Comparison of ENCODE assay signal across 8 cellular contexts in the genomic region with DNA sequence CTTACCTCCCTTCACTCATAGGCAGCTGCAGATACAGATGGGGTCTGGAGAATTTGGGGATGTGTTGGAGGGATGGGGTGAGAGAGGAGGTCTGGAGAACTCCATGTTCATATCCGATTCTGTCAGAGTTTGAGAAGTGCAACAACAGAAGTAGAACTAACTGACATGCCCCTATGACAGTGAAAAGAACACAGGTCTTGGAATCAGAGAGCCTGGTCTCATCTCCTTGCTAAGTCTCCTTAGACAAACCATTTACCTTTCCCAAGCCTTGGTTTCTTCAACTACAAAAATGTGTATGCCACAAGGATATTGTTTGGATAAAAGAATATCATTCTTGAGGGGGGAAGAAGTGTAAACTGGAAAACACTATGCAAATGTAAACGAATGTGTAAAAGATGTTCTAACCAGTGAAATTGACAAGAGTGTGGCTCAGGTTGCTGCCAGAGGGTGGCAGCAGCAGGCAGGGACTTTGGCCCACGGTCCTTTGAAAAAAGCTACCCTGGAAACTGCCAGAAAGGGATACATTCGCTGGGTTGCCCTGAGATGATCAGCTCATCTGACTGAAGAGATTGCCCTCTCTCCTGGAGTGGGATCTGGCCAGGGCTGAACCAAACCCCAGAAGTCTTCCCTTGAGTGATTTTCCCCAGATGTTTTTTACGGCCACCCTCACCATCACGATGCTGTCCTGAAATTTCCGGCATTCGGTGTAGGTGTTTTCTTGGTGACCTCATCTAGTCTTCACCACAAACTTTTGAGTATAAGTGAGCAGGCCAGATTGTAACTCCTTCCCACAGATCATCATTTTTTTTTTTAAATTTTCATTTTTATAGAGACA. TPM values are rescaled to one million over a fixed set of nuclear protein-coding genes. Genes with fewer than 3 reads are reported as not detected.
DNase-seq lines count a peak whose midpoint lies in the region; ATAC-seq and TF ChIP-seq lines count a peak whose summit lies in the region.

No MANE protein-coding gene starts in this region.

- H3K4me3 ChIP-seq in DOHH2 (ENCODE audit: low read length) (no peak overlapping the region), GM23338 (no peak overlapping the region), hepatocyte (no peak overlapping the region), smooth muscle cell (no peak overlapping the region)

- H3K36me3 ChIP-seq in DOHH2 (ENCODE audit: control insufficient read depth, low read length) (no peaks in the 10 kb centered on the region), GM23338 (ENCODE audit: insufficient read depth) (no peaks in the 10 kb centered on the region), hepatocyte (replicated peaks; ENCODE audit: insufficient read depth, low read depth) (no peaks in the 10 kb centered on the region), smooth muscle cell (ENCODE audit: low read depth) (no peaks in the 10 kb centered on the region)

- peaks cover 10% of the 10 kb centered on the region for H3K27me3 Mint-ChIP-seq in GM23338 (ENCODE audit: insufficient read depth, low read depth, poor library complexity)

- no peak overlapping the region for H3K27ac ChIP-seq in DOHH2 (ENCODE audit: low read depth, low read length)
- H3K27ac ChIP-seq in GM23338 (ENCODE audit: low read depth), result no peak overlapping the region
- H3K27ac ChIP-seq in hepatocyte, result no peak overlapping the region
- no peak overlapping the region for H3K27ac ChIP-seq in smooth muscle cell (ENCODE audit: low read depth)

- ATAC-seq in GM23338 (peak; percentile 90), GM19324 (IDR thresholded peaks at IDR 0.05; ENCODE audit: low FRiP score, unreplicated experiment) (no peak)

- H3K4me1 ChIP-seq in DOHH2 (ENCODE audit: control insufficient read depth, low read length) (peaks cover 14% of the 10 kb centered on the region), GM23338 (ENCODE audit: insufficient read depth) (no peaks in the 10 kb centered on the region), hepatocyte (ENCODE audit: insufficient read depth) (no peaks in the 10 kb centered on the region), smooth muscle cell (ENCODE audit: low read depth) (no peaks in the 10 kb centered on the region)

- H2AFZ ChIP-seq in GM23338, result no peak overlapping the region
- H2AFZ ChIP-seq in hepatocyte, result no peak overlapping the region
- H2AFZ ChIP-seq in smooth muscle cell (ENCODE audit: low read depth), result no peak overlapping the region

- H3K4me1 Mint-ChIP-seq in GM23338, result no peaks in the 10 kb centered on the region; the same call in 2 of the 3 replicates

- peak; percentile 86 for TF ChIP-seq CTCF in DOHH2 (IDR thresholded peaks at IDR 0.05; ENCODE audit: low read depth, low read length, poor library complexity, severe bottlenecking)
- peak; percentile 87 to 95 for TF ChIP-seq CTCF in GM23338 (conservative IDR thresholded peaks at IDR 0.05; ENCODE audit: low read depth in 2 of 2)
- TF ChIP-seq CTCF in hepatocyte (IDR thresholded peaks at IDR 0.05; ENCODE audit: poor library complexity), result peak; percentile 86
- TF ChIP-seq CTCF in smooth muscle cell (IDR thresholded peaks at IDR 0.05; ENCODE audit: borderline replicate concordance, insufficient read depth, poor library complexity, severe bottlenecking), result peak; percentile 82

- DNase-seq in GM23338 (ENCODE audit: low spot score) (peak; percentile 78), NAMALWA (ENCODE audit: low spot score) (peak; percentile 60), T-helper 2 cell (peak; percentile 24 to 88 (median 62)), amygdala (lab: John Stamatoyannopoulos, UW) (peak in 32 of 56 donors; percentile 3 to 62 (median 22)), hepatocyte (ENCODE audit: low spot score) (peak; percentile 82), smooth muscle cell (lab: John Stamatoyannopoulos, UW; ENCODE audit: unreplicated experiment) (peak; percentile 10)

- H3K9me3 Mint-ChIP-seq in GM23338, result peaks cover 17% of the 10 kb centered on the region

- no peak overlapping the region for H3K4me3 Mint-ChIP-seq in GM23338

- 51% methylated on average over 8 of the region's 8 CpGs for WGBS in hepatocyte (ENCODE audit: low lambda C conversion rate, missing lambda C conversion rate)
- 42% methylated on average over 8 of the region's 8 CpGs for WGBS in smooth muscle cell (ENCODE audit: low lambda C conversion rate)

- H3K4me2 ChIP-seq in DOHH2 (ENCODE audit: low read length) (no peak overlapping the region), GM23338 (no peak overlapping the region), hepatocyte (no peak overlapping the region), smooth muscle cell (no peak overlapping the region)

- H3K9me3 ChIP-seq in DOHH2 (ENCODE audit: control insufficient read depth, insufficient read depth, low read length) (peaks cover 6% of the 10 kb centered on the region; the same call in 1 of the 2 replicates), hepatocyte (ENCODE audit: low read depth) (no peaks in the 10 kb centered on the region), smooth muscle cell (replicated peaks; ENCODE audit: low read depth) (no peaks in the 10 kb centered on the region)

- H3K36me3 Mint-ChIP-seq in GM23338 (ENCODE audit: low read depth), result peaks cover 4% of the 10 kb centered on the region; the same call in 2 of the 3 replicates

- H3F3A ChIP-seq in DOHH2 (ENCODE audit: control insufficient read depth, insufficient read depth) (no peaks in the 10 kb centered on the region), GM23338 (replicated peaks; ENCODE audit: low read depth) (no peaks in the 10 kb centered on the region), smooth muscle cell (ENCODE audit: low read depth) (no peaks in the 10 kb centered on the region)

- no peak overlapping the region for H3K9ac ChIP-seq in smooth muscle cell (ENCODE audit: low read depth)

- H3K9me2 ChIP-seq in DOHH2 (replicated peaks; ENCODE audit: control insufficient read depth, low read length), result no peaks in the 10 kb centered on the region
- H3K9me2 ChIP-seq in GM23338 (ENCODE audit: insufficient read depth), result no peaks in the 10 kb centered on the region
- no peaks in the 10 kb centered on the region for H3K9me2 ChIP-seq in hepatocyte (replicated peaks; ENCODE audit: insufficient read depth)

- no peaks in the 10 kb centered on the region for H3K79me2 ChIP-seq in DOHH2 (ENCODE audit: control insufficient read depth, low read length)
- H3K79me2 ChIP-seq in GM23338 (replicated peaks; ENCODE audit: insufficient read depth), result no peaks in the 10 kb centered on the region
- H3K79me2 ChIP-seq in hepatocyte, result no peaks in the 10 kb centered on the region
- H3K79me2 ChIP-seq in smooth muscle cell (ENCODE audit: low read depth), result no peaks in the 10 kb centered on the region

- no peaks in the 10 kb centered on the region for H3K27me3 ChIP-seq in DOHH2 (ENCODE audit: control insufficient read depth, low read length)
- no peaks in the 10 kb centered on the region for H3K27me3 ChIP-seq in GM23338 (ENCODE audit: insufficient read depth)
- no peaks in the 10 kb centered on the region for H3K27me3 ChIP-seq in hepatocyte
- H3K27me3 ChIP-seq in smooth muscle cell (ENCODE audit: low read depth), result no peaks in the 10 kb centered on the region

- H4K20me1 ChIP-seq in DOHH2 (ENCODE audit: control insufficient read depth, insufficient read depth, low read depth, low read length) (no peaks in the 10 kb centered on the region), GM23338 (replicated peaks; ENCODE audit: insufficient read depth) (no peaks in the 10 kb centered on the region), hepatocyte (ENCODE audit: insufficient read depth, poor library complexity, severe bottlenecking) (no peaks in the 10 kb centered on the region), smooth muscle cell (ENCODE audit: low read depth) (no peaks in the 10 kb centered on the region)

- no peak overlapping the region for H3K27ac Mint-ChIP-seq in GM23338

TF ChIP-seq in GM23338, 12 proteins besides CTCF, POLR2A, EP300 and RAD21 (continues in another document):
- TF ChIP-seq, protein P1, sequence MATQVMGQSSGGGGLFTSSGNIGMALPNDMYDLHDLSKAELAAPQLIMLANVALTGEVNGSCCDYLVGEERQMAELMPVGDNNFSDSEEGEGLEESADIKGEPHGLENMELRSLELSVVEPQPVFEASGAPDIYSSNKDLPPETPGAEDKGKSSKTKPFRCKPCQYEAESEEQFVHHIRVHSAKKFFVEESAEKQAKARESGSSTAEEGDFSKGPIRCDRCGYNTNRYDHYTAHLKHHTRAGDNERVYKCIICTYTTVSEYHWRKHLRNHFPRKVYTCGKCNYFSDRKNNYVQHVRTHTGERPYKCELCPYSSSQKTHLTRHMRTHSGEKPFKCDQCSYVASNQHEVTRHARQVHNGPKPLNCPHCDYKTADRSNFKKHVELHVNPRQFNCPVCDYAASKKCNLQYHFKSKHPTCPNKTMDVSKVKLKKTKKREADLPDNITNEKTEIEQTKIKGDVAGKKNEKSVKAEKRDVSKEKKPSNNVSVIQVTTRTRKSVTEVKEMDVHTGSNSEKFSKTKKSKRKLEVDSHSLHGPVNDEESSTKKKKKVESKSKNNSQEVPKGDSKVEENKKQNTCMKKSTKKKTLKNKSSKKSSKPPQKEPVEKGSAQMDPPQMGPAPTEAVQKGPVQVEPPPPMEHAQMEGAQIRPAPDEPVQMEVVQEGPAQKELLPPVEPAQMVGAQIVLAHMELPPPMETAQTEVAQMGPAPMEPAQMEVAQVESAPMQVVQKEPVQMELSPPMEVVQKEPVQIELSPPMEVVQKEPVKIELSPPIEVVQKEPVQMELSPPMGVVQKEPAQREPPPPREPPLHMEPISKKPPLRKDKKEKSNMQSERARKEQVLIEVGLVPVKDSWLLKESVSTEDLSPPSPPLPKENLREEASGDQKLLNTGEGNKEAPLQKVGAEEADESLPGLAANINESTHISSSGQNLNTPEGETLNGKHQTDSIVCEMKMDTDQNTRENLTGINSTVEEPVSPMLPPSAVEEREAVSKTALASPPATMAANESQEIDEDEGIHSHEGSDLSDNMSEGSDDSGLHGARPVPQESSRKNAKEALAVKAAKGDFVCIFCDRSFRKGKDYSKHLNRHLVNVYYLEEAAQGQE (IDR thresholded peaks at IDR 0.05; ENCODE audit: unreplicated experiment), result no peak
- TF ChIP-seq EZH2phosphoT487 (IDR thresholded peaks at IDR 0.05; ENCODE audit: unreplicated experiment), result no peak
- no peak for TF ChIP-seq CREB1 (CRISPR knock-in tag; IDR thresholded peaks at IDR 0.05; ENCODE audit: low read depth)
- TF ChIP-seq POLR2AphosphoS5 (IDR thresholded peaks at IDR 0.05; ENCODE audit: low read depth), result no peak
- no peak for TF ChIP-seq JUNB (IDR thresholded peaks at IDR 0.05; ENCODE audit: unreplicated experiment)
- no peak for TF ChIP-seq EZH2 (IDR thresholded peaks at IDR 0.05; ENCODE audit: low read depth, unreplicated experiment)

RNA-seq across cellular contexts. Expression of gene CD2, which starts 17.0 kb away (rescaled TPM):
- not detected in 2 replicates for total RNA-seq in GM23338 (2014; rRNA removed; shearing (Covaris generic))
- not detected in 2 replicates for polyA plus RNA-seq in GM23338 (2016; fragmentation: Nextera tagmentation; extraction: Ambion mirVana)
- 0.08 and 0.13 TPM in 2 replicates for total RNA-seq in hepatocyte
- 0.08 and 0.22 TPM in 2 replicates for polyA plus RNA-seq in hepatocyte
- total RNA-seq in smooth muscle cell, result not detected in 2 replicates
- not detected in 2 replicates for polyA plus RNA-seq in smooth muscle cell

Comparison
In these comparisons a context has a peak if more than half of its experiments do, and no peak if none do; other contexts are left out.
1. DNase-seq: peak in every context shown above with its lines; median percentile 82 in hepatocyte; 78 in GM23338; 62 in T-helper 2 cell; 60 in NAMALWA; 22 in amygdala; 10 in smooth muscle cell.